9 cellular contexts compared by ENCODE assay signal in genomic region chr3:23945653-23945902, GRCh38. TPM values are rescaled to one million over a fixed set of nuclear protein-coding genes. Genes with fewer than 3 reads are reported as not detected.
DNase-seq lines count a peak whose midpoint lies in the region; ATAC-seq and TF ChIP-seq lines count a peak whose summit lies in the region.
"Had no signal": no experiment of that assay in that cellular context is flagged by ENCODE, and none has a peak within 500 bp of the region (broad histone marks: within the 10 kb centered on the region; RNA-seq: fewer than 3 reads in every experiment).

No MANE protein-coding gene starts in this region.

- H3K27me3 Mint-ChIP-seq in activated CD4-positive, alpha-beta T cell treated with anti-CD3 and anti-CD28 coated beads, Interleukin-2, amount 10 ng/mL, durations not matched to agents 24 days and 14 days, result peaks cover 37% of the 10 kb centered on the region

- no peak for TF ChIP-seq CTCF in ascending aorta (IDR thresholded peaks at IDR 0.05)
- no peak for TF ChIP-seq CTCF in liver (IDR thresholded peaks at IDR 0.05; ENCODE audit: low read depth, low read length, missing input control)
- no peak for TF ChIP-seq CTCF in thoracic aorta (IDR thresholded peaks at IDR 0.05)

- no peaks in the 10 kb centered on the region for H3K9me3 Mint-ChIP-seq in activated CD4-positive, alpha-beta T cell treated with anti-CD3 and anti-CD28 coated beads, Interleukin-2, amount 10 ng/mL, durations not matched to agents 24 days and 14 days
- H3K9me3 Mint-ChIP-seq: stimulated activated naive CD8-positive, alpha-beta T cell treated with anti-CD3 and anti-CD28 coated beads, Interleukin-15, Interleukin-2, amounts not matched to agents 100 ng/mL and 50 ng/mL, for 24 hours had no signal

- no peaks in the 10 kb centered on the region for H3K9me3 ChIP-seq in ascending aorta
- no peaks in the 10 kb centered on the region for H3K9me3 ChIP-seq in liver (ENCODE audit: control insufficient read depth in 4 of 4, low read length in 3 of 4)
- no peaks in the 10 kb centered on the region for H3K9me3 ChIP-seq in thoracic aorta

- H3K27ac Mint-ChIP-seq in activated CD4-positive, alpha-beta T cell treated with anti-CD3 and anti-CD28 coated beads, Interleukin-2, amount 10 ng/mL, durations not matched to agents 24 days and 14 days, result no peak overlapping the region

- H3K27me3 ChIP-seq in ascending aorta (no peaks in the 10 kb centered on the region), liver (ENCODE audit: control insufficient read depth in 4 of 4, insufficient read depth in 4 of 4, low read length in 3 of 4) (no peaks in the 10 kb centered on the region), thoracic aorta (replicated peaks; ENCODE audit: insufficient read depth) (no peaks in the 10 kb centered on the region)

- peaks cover 26% of the 10 kb centered on the region for H3K4me1 Mint-ChIP-seq in activated CD4-positive, alpha-beta T cell treated with anti-CD3 and anti-CD28 coated beads, Interleukin-2, amount 10 ng/mL, durations not matched to agents 24 days and 14 days

- peaks cover 2% of the 10 kb centered on the region for H3K36me3 Mint-ChIP-seq in activated CD4-positive, alpha-beta T cell treated with anti-CD3 and anti-CD28 coated beads, Interleukin-2, amount 10 ng/mL, durations not matched to agents 24 days and 14 days (ENCODE audit: low read depth)

- no peak for DNase-seq in activated CD4-positive, alpha-beta T cell treated with anti-CD3 and anti-CD28 coated beads, Interleukin-2, amount 10 ng/mL, durations not matched to agents 24 days and 14 days
- DNase-seq in activated CD4-positive, alpha-beta T cell treated with anti-CD3 and anti-CD28 coated beads, Interleukin-2, amount 50 U/mL, for 4 hours, result no peak
- no peak for DNase-seq in ascending aorta (ENCODE audit: low spot score in 2 of 2)
- DNase-seq in thoracic aorta (ENCODE audit: low spot score), result no peak
- DNase-seq in NCI-H187 treated with DMSO at 0.1 percent for 48 hours (lab: John Stamatoyannopoulos, UW), result no peak

- no peak overlapping the region for H3K9ac ChIP-seq in liver (ENCODE audit: low read depth in 1 of 2, low read length in 2 of 2)

- peak overlapping the region; percentile 37 for H3K4me3 Mint-ChIP-seq in activated CD4-positive, alpha-beta T cell treated with anti-CD3 and anti-CD28 coated beads, Interleukin-2, amount 10 ng/mL, durations not matched to agents 24 days and 14 days

- ATAC-seq in thoracic aorta (ENCODE audit: insufficient number of reproducible peaks, low FRiP score, low read depth) (peak; percentile 79), GM21723 (IDR thresholded peaks at IDR 0.05; ENCODE audit: unreplicated experiment) (no peak), GM19035 (IDR thresholded peaks at IDR 0.05; ENCODE audit: unreplicated experiment) (no peak)

- H3K36me3 ChIP-seq in ascending aorta (no peaks in the 10 kb centered on the region), liver (ENCODE audit: control insufficient read depth in 4 of 4, insufficient read depth in 3 of 4, low read depth in 1 of 4, low read length in 3 of 4) (no peaks in the 10 kb centered on the region), thoracic aorta (no peaks in the 10 kb centered on the region)

- intact Hi-C loops in activated CD4-positive, alpha-beta T cell treated with anti-CD3 and anti-CD28 coated beads, Interleukin-2, amount 10 ng/mL, durations not matched to agents 24 days and 14 days (cut with micrococcal nuclease), result loop anchor here (1.0 kb wide), 1 partner anchor 28 kb away; the partner anchor contains the start of gene RPL15
- intact Hi-C loops in ascending aorta (cut with DNase I), result loop anchor here (1.0 to 10.0 kb wide), 4 partner anchors 29 to 741 kb away; partner anchors contain the start of genes NKIRAS1 and UBE2E2

- H3K4me3 ChIP-seq in ascending aorta (peak overlapping the region; percentile 96 to 98), liver (ENCODE audit: low read depth in 1 of 3, low read length in 3 of 3) (peak overlapping the region; percentile 35 to 94 (median 44)), thoracic aorta (peak overlapping the region; percentile 94)

- whole genome bisulfite sequencing in liver, result under 1% methylated on average over 38 of the region's 38 CpGs

- peaks cover 13 to 34% of the 10 kb centered on the region in 2 donors for H3K4me1 ChIP-seq in ascending aorta
- H3K4me1 ChIP-seq in liver (ENCODE audit: control insufficient read depth in 4 of 4, insufficient read depth in 4 of 4, low read length in 3 of 4), result peaks cover 9 to 49% (median 43%) of the 10 kb centered on the region in 4 donors
- H3K4me1 ChIP-seq in thoracic aorta (ENCODE audit: control insufficient read depth in 1 of 2, low read depth in 2 of 2), result peaks cover 30 to 48% of the 10 kb centered on the region in 2 donors

- peak overlapping the region; percentile 90 to 99 for H3K27ac ChIP-seq in ascending aorta
- H3K27ac ChIP-seq in liver (ENCODE audit: low read depth in 1 of 2, low read length in 2 of 2), result peak overlapping the region; percentile 81 to 92
- H3K27ac ChIP-seq in thoracic aorta, result peak overlapping the region; percentile 76 to 96

- TF ChIP-seq RAD21 in liver (IDR thresholded peaks at IDR 0.05), result no peak

TF ChIP-seq in liver, 16 proteins besides CTCF, POLR2A, EP300 and RAD21:
- TF ChIP-seq FOXA1 (IDR thresholded peaks at IDR 0.05) (no peak), TAF1 (conservative IDR thresholded peaks at IDR 0.05) (no peak)

RNA-seq across cellular contexts. Expression of gene NR1D2, which starts 0.5 kb away (rescaled TPM):
- 3.0 and 3.1 TPM in 2 replicates for total RNA-seq in activated CD4-positive, alpha-beta T cell treated with anti-CD3 and anti-CD28 coated beads, Interleukin-2, amount 10 ng/mL, durations not matched to agents 24 days and 14 days
- 6.5 TPM for total RNA-seq in ascending aorta
- total RNA-seq in liver, result 10 to 100 TPM in 1 of 2 donors, 1 to 10 TPM in 1; 8.8 to 25.5 TPM
- polyA plus RNA-seq in liver, result 1 to 10 TPM; 7.3 to 9.7 TPM
- 10 to 100 TPM; 33.0 to 41.6 TPM for total RNA-seq in thoracic aorta

RNA-seq across cellular contexts. Expression of gene RPL15, which starts 28.6 kb away (rescaled TPM):
- 1,840 and 1,850 TPM in 2 replicates for total RNA-seq in activated CD4-positive, alpha-beta T cell treated with anti-CD3 and anti-CD28 coated beads, Interleukin-2, amount 10 ng/mL, durations not matched to agents 24 days and 14 days
- 1,680 TPM for total RNA-seq in ascending aorta
- 1,000 to 10,000 TPM in 1 of 2 donors, 100 to 1,000 TPM in 1; 867 to 1,242 TPM for total RNA-seq in liver
- polyA plus RNA-seq in liver, result 1,000 to 10,000 TPM in 1 of 2 donors, 100 to 1,000 TPM in 1; 604 to 1,364 TPM
- 1,000 to 10,000 TPM; 1,178 to 1,268 TPM for total RNA-seq in thoracic aorta

RNA-seq across cellular contexts. Expression of gene NKIRAS1, which starts 28.8 kb away (rescaled TPM):
- total RNA-seq in activated CD4-positive, alpha-beta T cell treated with anti-CD3 and anti-CD28 coated beads, Interleukin-2, amount 10 ng/mL, durations not matched to agents 24 days and 14 days, result 4.8 and 5.2 TPM in 2 replicates
- total RNA-seq in ascending aorta (8.7 TPM), liver (10 to 100 TPM in 1 of 2 donors, 1 to 10 TPM in 1; 4.6 to 12.6 TPM), thoracic aorta (10 to 100 TPM; 15.8 to 21.0 TPM)
- polyA plus RNA-seq in liver, result 10 to 100 TPM in 1 of 2 donors, 1 to 10 TPM in 1; 5.6 to 11.2 TPM

Comparison
In these comparisons a context has a peak if more than half of its experiments do, and no peak if none do; other contexts are left out.
1. H3K4me3 ChIP-seq: peak in every context shown above with its lines; median percentile 97 in ascending aorta; 94 in thoracic aorta; 44 in liver.